10 cellular contexts compared by ENCODE assay signal in the genomic region with DNA sequence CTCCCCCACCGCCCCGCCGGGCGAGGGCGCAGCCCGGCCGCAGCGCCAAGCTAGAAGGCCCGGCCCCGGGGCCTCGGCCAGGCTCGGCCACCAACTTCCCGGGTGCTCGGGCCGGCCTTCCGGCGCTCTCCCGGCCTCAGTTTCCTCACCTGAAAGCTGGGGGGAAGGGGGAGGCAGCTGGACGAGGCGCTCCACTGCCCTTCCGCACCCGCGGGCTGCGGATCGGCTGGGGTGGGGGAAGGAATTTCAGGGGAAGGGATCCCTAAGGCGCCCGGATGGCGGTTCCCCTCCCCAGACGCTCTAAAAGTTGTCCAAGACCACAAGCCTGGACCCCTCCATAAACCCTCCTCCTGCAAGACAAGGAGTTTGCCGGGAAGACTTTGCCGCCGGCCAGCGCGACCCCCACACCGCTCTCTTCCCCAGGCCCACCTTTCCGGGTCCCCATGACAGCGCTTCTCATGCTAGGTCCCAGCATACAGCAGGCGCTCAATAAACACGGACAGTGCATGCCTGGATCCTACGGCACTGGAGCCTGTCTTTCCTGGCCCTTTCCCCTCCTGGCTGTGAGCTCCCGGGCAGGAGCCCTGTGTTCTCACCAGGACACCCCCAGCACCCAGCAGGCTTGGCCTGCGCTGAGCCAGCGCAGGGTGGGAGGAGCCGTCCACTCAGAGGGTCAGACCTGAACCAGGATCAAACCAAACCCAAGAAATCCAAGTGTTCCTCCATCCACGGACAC. TPM values are rescaled to one million over a fixed set of nuclear protein-coding genes. Genes with fewer than 3 reads are reported as not detected.
DNase-seq lines count a peak whose midpoint lies in the region; ATAC-seq and TF ChIP-seq lines count a peak whose summit lies in the region.
"Had no signal": no experiment of that assay in that cellular context is flagged by ENCODE, and none has a peak within 500 bp of the region (broad histone marks: within the 10 kb centered on the region; RNA-seq: fewer than 3 reads in every experiment).

No MANE protein-coding gene starts in this region.

- TF ChIP-seq POLR2A in right lobe of liver (IDR thresholded peaks at IDR 0.05): no peak
- TF ChIP-seq POLR2A in stomach (IDR thresholded peaks at IDR 0.05): no peak

- WGBS in right lobe of liver (ENCODE audit: insufficient coverage, low coverage, low lambda C conversion rate, missing lambda C conversion rate): 13% methylated on average over 8 of the region's 45 CpGs
- 7 to 19% (median 7%) methylated on average over 16 to 45 of the region's 45 CpGs for WGBS in stomach, 5 donors

- no peak for TF ChIP-seq EP300 in stomach (IDR thresholded peaks at IDR 0.05)

- H3K4me1 ChIP-seq in Loucy (ENCODE audit: insufficient read depth, low read length, poor library complexity, severe bottlenecking): peaks cover 48% of the 10 kb centered on the region
- H3K4me1 ChIP-seq in right lobe of liver: peaks cover 0 to 8% (median 0%) of the 10 kb centered on the region in 4 donors
- H3K4me1 ChIP-seq in stomach: peaks cover 18 to 31% (median 29%) of the 10 kb centered on the region in 4 donors

- H3K9me3 ChIP-seq in Loucy (ENCODE audit: insufficient read depth, low read depth, low read length): no peaks in the 10 kb centered on the region
- H3K9me3 ChIP-seq in right lobe of liver: no peaks in the 10 kb centered on the region
- no peaks in the 10 kb centered on the region for H3K9me3 ChIP-seq in stomach

- peaks cover 18% of the 10 kb centered on the region for H3K79me2 ChIP-seq in Loucy (ENCODE audit: insufficient read depth, low read length)

- no peak overlapping the region for H2AFZ ChIP-seq in Loucy (ENCODE audit: low read length)

- no peak for ATAC-seq in right lobe of liver
- no peak for ATAC-seq in GM21786 (IDR thresholded peaks at IDR 0.05; ENCODE audit: unreplicated experiment)

- H3K4me3 ChIP-seq in Loucy (ENCODE audit: low read length, poor library complexity, severe bottlenecking) (peak overlapping the region; percentile 74), astrocyte of the spinal cord (ENCODE audit: low read depth, low read length) (peak overlapping the region; percentile 12), right lobe of liver (peak overlapping the region in 2 of 3 donors; percentile 15 to 39), stomach (peak overlapping the region; percentile 37 to 69 (median 50))

- H3K4me2 ChIP-seq in Loucy (ENCODE audit: low read depth, low read length, poor library complexity, severe bottlenecking): peak overlapping the region; percentile 96

- H3K9me2 ChIP-seq in Loucy (replicated peaks; ENCODE audit: low read depth, low read length): no peaks in the 10 kb centered on the region

- intact Hi-C loops in right lobe of liver (cut with DNase I) (no loop called here), stomach (cut with DNase I; ENCODE audit: low total_unique reads) (no loop called here)

- H3K9ac ChIP-seq in Loucy (ENCODE audit: low read depth, low read length, poor library complexity, severe bottlenecking): no peak overlapping the region

- no peaks in the 10 kb centered on the region for H3K36me3 ChIP-seq in Loucy (ENCODE audit: insufficient read depth, low read length)
- H3K36me3 ChIP-seq in right lobe of liver: no peaks in the 10 kb centered on the region
- H3K36me3 ChIP-seq in stomach: no peaks in the 10 kb centered on the region

- H3K27ac ChIP-seq in right lobe of liver: no peak overlapping the region
- H3K27ac ChIP-seq in stomach: no peak overlapping the region

- DNase-seq in astrocyte of the spinal cord (ENCODE audit: low read depth, low spot score): no peak
- no peak for DNase-seq in right lobe of liver
- DNase-seq in stomach: no peak
- no peak for DNase-seq in GOT3 (lab: John Stamatoyannopoulos, UW)
- no peak for DNase-seq in stimulated activated CD4-positive, alpha-beta T cell treated with anti-CD3 and anti-CD28 coated beads, Interleukin-15, amount 100 ng/mL, for 24 hours
- DNase-seq: activated CD4-positive, alpha-beta T cell treated with anti-CD3 and anti-CD28 coated beads for 48 hours; posterior cingulate gyrus; stimulated activated CD8-positive, alpha-beta memory T cell treated with anti-CD3 and anti-CD28 coated beads, Interleukin-4, amount 100 ng/mL, for 48 hours had no signal

- TF ChIP-seq CTCF in Loucy (conservative IDR thresholded peaks at IDR 0.05; ENCODE audit: low read length) (no peak), astrocyte of the spinal cord (IDR thresholded peaks at IDR 0.05; ENCODE audit: low read depth, low read length) (no peak), right lobe of liver (IDR thresholded peaks at IDR 0.05) (no peak), stomach (IDR thresholded peaks at IDR 0.05) (no peak)

- H3F3A ChIP-seq in Loucy (ENCODE audit: low read depth): peaks cover 2% of the 10 kb centered on the region; the same call in 1 of the 2 replicates

- no peaks in the 10 kb centered on the region for H4K20me1 ChIP-seq in Loucy (ENCODE audit: insufficient read depth, low read length, poor library complexity, severe bottlenecking)

- H3K27me3 ChIP-seq in Loucy (ENCODE audit: insufficient read depth, low read length, poor library complexity, severe bottlenecking): peaks cover 7% of the 10 kb centered on the region
- peaks cover 0 to 4% of the 10 kb centered on the region in 2 donors for H3K27me3 ChIP-seq in right lobe of liver
- peaks cover 0 to 94% (median 69%) of the 10 kb centered on the region in 3 donors for H3K27me3 ChIP-seq in stomach

- in situ Hi-C loops in astrocyte of the spinal cord (cut with HindIII; ENCODE audit: low sequenced_read_pairs): no loop called here

RNA-seq across cellular contexts. Expression of gene BEGAIN, which starts 18.1 kb away (rescaled TPM):
- total RNA-seq in right lobe of liver (under 1 TPM; 0.12 to 0.61 (median 0.34) TPM), stomach (1 to 10 TPM in 1 of 5 donors, not detected in 4; 1.1 TPM)
- under 1 TPM; 0.31 to 0.92 (median 0.75) TPM for polyA plus RNA-seq in stomach

Comparison
In these comparisons a context has a peak if more than half of its experiments do, and no peak if none do; other contexts are left out.
1. H3K4me3 ChIP-seq: peak in every context shown above with its lines; median percentile 74 in Loucy; 50 in stomach; 27 in right lobe of liver; 12 in astrocyte of the spinal cord.